1 cellular context compared by ENCODE assay signal in genomic region chr5:87405472-87406155, GRCh38.
TF ChIP-seq lines count a peak whose summit lies in the region.

No MANE protein-coding gene starts in this region.

TF ChIP-seq in K562, 482 proteins besides CTCF, POLR2A, EP300 and RAD21 (continued from another document):
- no peak for TF ChIP-seq FOXP4 (CRISPR knock-in tag; IDR thresholded peaks at IDR 0.05; ENCODE audit: borderline replicate concordance)
- no peak for TF ChIP-seq ZNF717 (CRISPR knock-in tag; IDR thresholded peaks at IDR 0.05)
- TF ChIP-seq TGIF2 (CRISPR knock-in tag; IDR thresholded peaks at IDR 0.05), result no peak
- TF ChIP-seq PRMT5 (CRISPR knock-in tag; IDR thresholded peaks at IDR 0.05), result no peak
- TF ChIP-seq, protein P1, sequence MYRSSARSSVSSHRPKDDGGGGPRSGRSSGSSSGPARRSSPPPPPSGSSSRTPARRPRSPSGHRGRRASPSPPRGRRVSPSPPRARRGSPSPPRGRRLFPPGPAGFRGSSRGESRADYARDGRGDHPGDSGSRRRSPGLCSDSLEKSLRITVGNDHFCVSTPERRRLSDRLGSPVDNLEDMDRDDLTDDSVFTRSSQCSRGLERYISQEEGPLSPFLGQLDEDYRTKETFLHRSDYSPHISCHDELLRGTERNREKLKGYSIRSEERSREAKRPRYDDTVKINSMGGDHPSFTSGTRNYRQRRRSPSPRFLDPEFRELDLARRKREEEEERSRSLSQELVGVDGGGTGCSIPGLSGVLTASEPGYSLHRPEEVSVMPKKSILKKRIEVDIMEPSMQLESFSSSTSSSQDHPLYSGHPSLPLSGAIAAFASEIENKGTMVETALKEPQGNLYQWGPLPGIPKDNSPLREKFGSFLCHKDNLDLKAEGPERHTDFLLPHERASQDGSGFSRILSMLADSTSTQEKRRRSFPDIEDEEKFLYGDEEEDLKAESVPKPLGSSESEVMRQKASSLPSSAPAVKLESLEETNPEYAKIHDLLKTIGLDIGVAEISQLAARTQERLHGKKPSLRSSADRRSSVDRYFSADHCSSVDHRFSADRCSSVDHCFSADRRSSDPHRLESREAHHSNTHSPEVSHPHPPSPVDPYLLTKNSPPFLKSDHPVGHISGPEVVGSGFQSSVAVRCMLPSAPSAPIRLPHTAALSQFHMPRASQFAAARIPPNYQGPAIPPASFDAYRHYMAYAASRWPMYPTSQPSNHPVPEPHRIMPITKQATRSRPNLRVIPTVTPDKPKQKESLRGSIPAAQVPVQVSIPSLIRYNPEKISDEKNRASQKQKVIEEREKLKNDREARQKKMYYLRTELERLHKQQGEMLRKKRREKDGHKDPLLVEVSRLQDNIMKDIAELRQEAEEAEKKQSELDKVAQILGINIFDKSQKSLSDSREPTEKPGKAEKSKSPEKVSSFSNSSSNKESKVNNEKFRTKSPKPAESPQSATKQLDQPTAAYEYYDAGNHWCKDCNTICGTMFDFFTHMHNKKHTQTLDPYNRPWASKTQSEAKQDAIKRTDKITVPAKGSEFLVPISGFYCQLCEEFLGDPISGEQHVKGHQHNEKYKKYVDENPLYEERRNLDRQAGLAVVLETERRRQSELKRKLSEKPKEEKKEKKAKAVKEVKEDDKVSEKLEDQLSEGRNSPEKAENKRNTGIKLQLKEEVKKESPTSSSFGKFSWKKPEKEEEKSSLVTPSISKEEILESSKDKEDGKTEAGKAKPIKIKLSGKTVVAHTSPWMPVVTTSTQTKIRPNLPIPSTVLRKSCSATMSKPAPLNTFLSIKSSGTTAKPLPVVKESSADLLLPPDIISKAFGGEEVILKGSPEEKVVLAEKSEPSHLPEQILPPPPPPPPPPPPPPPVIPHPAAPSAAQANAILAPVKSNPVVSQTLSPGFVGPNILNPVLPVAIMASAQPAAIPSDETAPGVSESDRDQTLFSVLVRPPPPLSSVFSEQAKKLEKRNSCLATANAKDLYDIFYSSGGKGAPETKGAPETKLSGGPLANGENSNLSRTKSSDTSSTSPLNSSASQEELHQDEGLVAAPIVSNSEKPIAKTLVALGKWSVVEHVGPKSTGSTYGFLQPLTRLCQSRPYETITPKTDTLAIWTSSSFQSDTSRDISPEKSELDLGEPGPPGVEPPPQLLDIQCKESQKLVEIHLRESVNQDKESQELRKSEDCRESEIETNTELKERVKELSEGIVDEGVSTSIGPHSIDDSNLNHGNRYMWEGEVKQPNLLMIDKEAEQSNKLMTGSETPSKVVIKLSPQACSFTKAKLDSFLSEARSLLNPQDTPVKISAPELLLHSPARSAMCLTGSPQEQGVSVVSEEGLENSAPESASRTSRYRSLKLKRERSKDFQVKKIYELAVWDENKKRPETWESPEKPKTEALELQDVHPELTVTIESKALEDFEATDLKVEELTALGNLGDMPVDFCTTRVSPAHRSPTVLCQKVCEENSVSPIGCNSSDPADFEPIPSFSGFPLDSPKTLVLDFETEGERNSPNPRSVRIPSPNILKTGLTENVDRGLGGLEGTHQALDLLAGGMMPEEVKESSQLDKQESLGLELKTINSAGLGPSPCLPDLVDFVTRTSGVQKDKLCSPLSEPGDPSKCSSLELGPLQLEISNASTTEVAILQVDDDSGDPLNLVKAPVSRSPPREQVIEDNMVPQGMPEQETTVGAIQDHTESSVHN (IDR thresholded peaks at IDR 0.05; ENCODE audit: borderline replicate concordance in 1 of 2, low read depth in 1 of 2), result no peak
- no peak for TF ChIP-seq ARNT (IDR thresholded peaks at IDR 0.05)
- no peak for TF ChIP-seq RB1 (IDR thresholded peaks at IDR 0.05; ENCODE audit: low read depth)
- TF ChIP-seq TCF3 (CRISPR knock-in tag; IDR thresholded peaks at IDR 0.05), result no peak
- TF ChIP-seq FUS (optimal IDR thresholded peaks at IDR 0.05; ENCODE audit: low read depth, low read length), result no peak
- TF ChIP-seq RBFOX2 (IDR thresholded peaks at IDR 0.05; ENCODE audit: low read depth, low read length), result no peak
- no peak for TF ChIP-seq MED1 (CRISPR knock-in tag; IDR thresholded peaks at IDR 0.05; ENCODE audit: borderline replicate concordance)
- TF ChIP-seq MYC (IDR thresholded peaks at IDR 0.05; ENCODE audit: low read depth, low read length), result no peak
- no peak for TF ChIP-seq MYC (CRISPR knock-in tag; IDR thresholded peaks at IDR 0.05; ENCODE audit: borderline replicate concordance, low read depth)
- no peak for TF ChIP-seq ZNF174 (CRISPR knock-in tag; IDR thresholded peaks at IDR 0.05)
